Comparison of ENCODE assay signal across 31 cellular contexts in the genomic region with DNA sequence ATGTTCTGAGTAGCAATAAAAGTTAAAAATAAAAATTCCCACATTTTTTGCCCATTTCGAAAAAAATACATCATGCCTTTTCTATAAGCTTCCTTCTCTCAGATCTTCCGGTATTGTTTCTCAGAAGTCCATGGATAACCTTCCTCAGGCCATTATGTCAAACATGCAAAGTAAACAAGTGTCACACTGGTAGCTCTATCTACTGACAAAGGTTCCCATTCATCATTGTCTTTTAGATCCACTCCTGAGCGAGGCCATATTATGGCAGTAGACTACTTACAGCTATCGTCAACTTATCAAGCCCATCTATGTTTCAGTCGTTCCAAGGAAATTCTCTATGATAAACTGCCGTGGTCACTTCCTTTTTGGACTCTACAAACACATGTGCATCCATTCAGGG.
"Had no signal": no experiment of that assay in that cellular context is flagged by ENCODE, and none has a peak within 500 bp of the region (broad histone marks: within the 10 kb centered on the region; RNA-seq: fewer than 3 reads in every experiment).

No MANE protein-coding gene starts in this region.

- H3K27ac Mint-ChIP-seq: activated CD4-positive, alpha-beta memory T cell treated with anti-CD3 and anti-CD28 coated beads, Interleukin-2, amount 10 ng/mL, durations not matched to agents 7 days and 5 days; activated CD4-positive, alpha-beta T cell treated with anti-CD3 and anti-CD28 coated beads for 36 hours; activated CD4-positive, alpha-beta T cell treated with anti-CD3 and anti-CD28 coated beads, Interleukin-2, amount 10 ng/mL, durations not matched to agents 24 days and 14 days; activated naive CD4-positive, alpha-beta T cell treated with anti-CD3 and anti-CD28 coated beads, Interleukin-2, amount 10 ng/mL, durations not matched to agents 7 days and 5 days; activated naive CD4-positive, alpha-beta T cell treated with anti-CD3 and anti-CD28 coated beads, Interleukin-2, amount 50 U/mL, for 72 hours; activated naive CD8-positive, alpha-beta T cell treated with anti-CD3 and anti-CD28 coated beads, Interleukin-2, amount 10 ng/mL, durations not matched to agents 7 days and 5 days; activated T-cell treated with anti-CD3 and anti-CD28 coated beads, Interleukin-2, amount 50 U/mL, for 24 hours; activated T-cell treated with anti-CD3 and anti-CD28 coated beads, Interleukin-2, amount 50 U/mL, for 72 hours; dendritic cell treated with granulocyte-macrophage colony-stimulating factor and Interleukin-4, amounts not matched to agents 40 ng/mL and 50 ng/mL, for 4 days; effector memory CD8-positive, alpha-beta T cell; T-helper 17 cell; T-helper 2 cell treated with Interferon-gamma antibody and Interleukin-4, amounts not matched to agents 5 μg/mL and 100 μg/mL, for 36 hours had no signal

- H3K9me3 Mint-ChIP-seq: activated CD4-positive, alpha-beta memory T cell treated with anti-CD3 and anti-CD28 coated beads, Interleukin-2, amount 10 ng/mL, durations not matched to agents 7 days and 5 days; activated CD4-positive, alpha-beta T cell treated with anti-CD3 and anti-CD28 coated beads, Interleukin-2, amount 10 ng/mL, durations not matched to agents 24 days and 14 days; activated naive CD4-positive, alpha-beta T cell treated with anti-CD3 and anti-CD28 coated beads, Interleukin-2, amount 10 ng/mL, durations not matched to agents 7 days and 5 days; activated naive CD4-positive, alpha-beta T cell treated with anti-CD3 and anti-CD28 coated beads, Interleukin-2, amount 50 U/mL, for 72 hours; activated naive CD8-positive, alpha-beta T cell treated with anti-CD3 and anti-CD28 coated beads, Interleukin-2, amount 10 ng/mL, durations not matched to agents 7 days and 5 days; activated T-cell treated with anti-CD3 and anti-CD28 coated beads, Interleukin-2, amount 50 U/mL, for 24 hours had no signal

- H3K4me1 Mint-ChIP-seq: activated CD4-positive, alpha-beta memory T cell treated with anti-CD3 and anti-CD28 coated beads, Interleukin-2, amount 10 ng/mL, durations not matched to agents 7 days and 5 days; activated CD4-positive, alpha-beta T cell treated with anti-CD3 and anti-CD28 coated beads for 36 hours; activated CD4-positive, alpha-beta T cell treated with anti-CD3 and anti-CD28 coated beads, Interleukin-2, amount 10 ng/mL, durations not matched to agents 24 days and 14 days; activated naive CD4-positive, alpha-beta T cell treated with anti-CD3 and anti-CD28 coated beads, Interleukin-2, amount 10 ng/mL, durations not matched to agents 7 days and 5 days; activated naive CD8-positive, alpha-beta T cell treated with anti-CD3 and anti-CD28 coated beads, Interleukin-2, amount 10 ng/mL, durations not matched to agents 7 days and 5 days; central memory CD8-positive, alpha-beta T cell; T-helper 17 cell had no signal

- H3K4me1 ChIP-seq: esophagus muscularis mucosa, foreskin keratinocyte, gastrocnemius medialis, heart left ventricle had no signal

- FAIRE-seq: bronchial epithelial cell had no signal

- H3K36me3 ChIP-seq: brain microvascular endothelial cell, esophagus muscularis mucosa, gastrocnemius medialis, heart left ventricle had no signal

- H3K4me3 Mint-ChIP-seq: activated CD4-positive, alpha-beta memory T cell treated with anti-CD3 and anti-CD28 coated beads, Interleukin-2, amount 10 ng/mL, durations not matched to agents 7 days and 5 days; activated CD4-positive, alpha-beta T cell treated with anti-CD3 and anti-CD28 coated beads for 36 hours; activated CD4-positive, alpha-beta T cell treated with anti-CD3 and anti-CD28 coated beads, Interleukin-2, amount 10 ng/mL, durations not matched to agents 24 days and 14 days; activated naive CD4-positive, alpha-beta T cell treated with anti-CD3 and anti-CD28 coated beads, Interleukin-2, amount 10 ng/mL, durations not matched to agents 7 days and 5 days; activated naive CD8-positive, alpha-beta T cell treated with anti-CD3 and anti-CD28 coated beads, Interleukin-2, amount 10 ng/mL, durations not matched to agents 7 days and 5 days; activated T-cell treated with anti-CD3 and anti-CD28 coated beads, Interleukin-2, amount 50 U/mL, for 24 hours; activated T-cell treated with anti-CD3 and anti-CD28 coated beads, Interleukin-2, amount 50 U/mL, for 72 hours; central memory CD8-positive, alpha-beta T cell; dendritic cell treated with granulocyte-macrophage colony-stimulating factor and Interleukin-4, amounts not matched to agents 40 ng/mL and 50 ng/mL, for 4 days; effector memory CD8-positive, alpha-beta T cell; T-helper 17 cell; T-helper 2 cell treated with Interferon-gamma antibody and Interleukin-4, amounts not matched to agents 5 μg/mL and 100 μg/mL, for 36 hours had no signal

- H3K27ac ChIP-seq: brain microvascular endothelial cell, coronary artery, dorsolateral prefrontal cortex, esophagus muscularis mucosa, foreskin keratinocyte, gastrocnemius medialis, heart left ventricle had no signal

- H3K9me3 ChIP-seq: esophagus muscularis mucosa, gastrocnemius medialis had no signal

- ATAC-seq: activated CD4-positive, alpha-beta T cell treated with anti-CD3 and anti-CD28 coated beads for 36 hours; activated naive CD4-positive, alpha-beta T cell treated with anti-CD3 and anti-CD28 coated beads, Interleukin-2, amount 50 U/mL, for 72 hours; activated T-cell treated with anti-CD3 and anti-CD28 coated beads, Interleukin-2, amount 50 U/mL, for 72 hours; effector memory CD8-positive, alpha-beta T cell; foreskin keratinocyte; gastrocnemius medialis; heart left ventricle; T-helper 17 cell had no signal

- H3K4me3 ChIP-seq: coronary artery, dorsolateral prefrontal cortex, esophagus muscularis mucosa, gastrocnemius medialis, heart left ventricle had no signal

- DNase-seq: activated CD4-positive, alpha-beta memory T cell treated with anti-CD3 and anti-CD28 coated beads, Interleukin-2, amount 10 ng/mL, durations not matched to agents 7 days and 5 days; activated CD4-positive, alpha-beta T cell treated with anti-CD3 and anti-CD28 coated beads for 36 hours; activated CD4-positive, alpha-beta T cell treated with anti-CD3 and anti-CD28 coated beads, Interleukin-2, amount 10 ng/mL, durations not matched to agents 24 days and 14 days; activated CD4-positive, alpha-beta T cell treated with anti-CD3 and anti-CD28 coated beads, Interleukin-2, amount 50 U/mL, for 4 hours; activated CD4-positive, CD25-positive, alpha-beta regulatory T cell; activated CD4-positive, CD25-positive, alpha-beta regulatory T cell treated with anti-CD3 and anti-CD28 coated beads, Interleukin-2, amount 50 U/mL, for 72 hours; activated CD8-positive, alpha-beta memory T cell treated with anti-CD3 and anti-CD28 coated beads, Interleukin-2, amount 50 U/mL, for 48 hours; activated gamma-delta T cell; activated naive CD4-positive, alpha-beta T cell; activated naive CD4-positive, alpha-beta T cell treated with anti-CD3 and anti-CD28 coated beads, Interleukin-2, amount 10 ng/mL, durations not matched to agents 7 days and 5 days; activated naive CD8-positive, alpha-beta T cell treated with anti-CD3 and anti-CD28 coated beads, Interleukin-2, amount 10 ng/mL, durations not matched to agents 7 days and 5 days; activated T-cell treated with anti-CD3 and anti-CD28 coated beads for 4 hours; activated T-cell treated with anti-CD3 and anti-CD28 coated beads, Interleukin-2, amount 50 U/mL, for 24 hours; activated T-cell treated with anti-CD3 and anti-CD28 coated beads, Interleukin-2, amount 50 U/mL, for 72 hours; brain microvascular endothelial cell; dorsolateral prefrontal cortex; effector memory CD8-positive, alpha-beta T cell; erythroblast; foreskin keratinocyte; gastrocnemius medialis; glutamatergic neuron; heart left ventricle; T-helper 17 cell; T1000 had no signal

- H3K27me3 ChIP-seq: brain microvascular endothelial cell, esophagus muscularis mucosa, foreskin keratinocyte, gastrocnemius medialis, heart left ventricle had no signal

- H3K36me3 Mint-ChIP-seq: activated naive CD4-positive, alpha-beta T cell treated with anti-CD3 and anti-CD28 coated beads, Interleukin-2, amount 10 ng/mL, durations not matched to agents 7 days and 5 days; activated naive CD4-positive, alpha-beta T cell treated with anti-CD3 and anti-CD28 coated beads, Interleukin-2, amount 50 U/mL, for 72 hours; activated naive CD8-positive, alpha-beta T cell treated with anti-CD3 and anti-CD28 coated beads, Interleukin-2, amount 10 ng/mL, durations not matched to agents 7 days and 5 days had no signal

- H3K27me3 Mint-ChIP-seq: activated CD4-positive, alpha-beta memory T cell treated with anti-CD3 and anti-CD28 coated beads, Interleukin-2, amount 10 ng/mL, durations not matched to agents 7 days and 5 days; activated CD4-positive, alpha-beta T cell treated with anti-CD3 and anti-CD28 coated beads for 36 hours; activated CD4-positive, alpha-beta T cell treated with anti-CD3 and anti-CD28 coated beads, Interleukin-2, amount 10 ng/mL, durations not matched to agents 24 days and 14 days; activated naive CD4-positive, alpha-beta T cell treated with anti-CD3 and anti-CD28 coated beads, Interleukin-2, amount 10 ng/mL, durations not matched to agents 7 days and 5 days; activated naive CD8-positive, alpha-beta T cell treated with anti-CD3 and anti-CD28 coated beads, Interleukin-2, amount 10 ng/mL, durations not matched to agents 7 days and 5 days; central memory CD8-positive, alpha-beta T cell; dendritic cell treated with granulocyte-macrophage colony-stimulating factor and Interleukin-4, amounts not matched to agents 40 ng/mL and 50 ng/mL, for 4 days; effector memory CD8-positive, alpha-beta T cell; T-helper 17 cell had no signal
